13 cellular contexts compared by ENCODE assay signal in genomic region chr5:132100672-132101261, GRCh38. TPM values are rescaled to one million over a fixed set of nuclear protein-coding genes. Genes with fewer than 3 reads are reported as not detected.
DNase-seq lines count a peak whose midpoint lies in the region; ATAC-seq, FAIRE-seq and TF ChIP-seq lines count a peak whose summit lies in the region.
"Had no signal": no experiment of that assay in that cellular context is flagged by ENCODE, and none has a peak within 500 bp of the region (broad histone marks: within the 10 kb centered on the region; RNA-seq: fewer than 3 reads in every experiment).

No MANE protein-coding gene starts in this region.

- H3K27ac Mint-ChIP-seq in central memory CD8-positive, alpha-beta T cell (ENCODE audit: low read depth), result peak overlapping the region; percentile 47

- BruUV-seq in IMR-90 (replicated peaks; lab: Mats Ljungman, UMichigan), result no TSS peak

- no peaks in the 10 kb centered on the region for H3K79me1 ChIP-seq in IMR-90 (ENCODE audit: low read depth in 1 of 2, low read length in 2 of 2)

- H2BK120ac ChIP-seq in IMR-90 (ENCODE audit: low read depth, low read length), result peak overlapping the region; percentile 35; the same call in 1 of the 2 replicates

- dilution Hi-C loops in IMR-90 (cut with HindIII; ENCODE audit: low sequenced_read_pairs, unreplicated experiment), result no loop called here

- no peak overlapping the region for H3K27ac ChIP-seq in IMR-90 (ENCODE audit: insufficient read depth, low read length)
- H3K27ac ChIP-seq in right lobe of liver, result no peak overlapping the region
- H3K27ac ChIP-seq: right atrium auricular region, thyroid gland had no signal

- H3K56ac ChIP-seq in IMR-90 (ENCODE audit: extremely low read depth, insufficient read depth, low read length), result no peak overlapping the region

- H2AK5ac ChIP-seq in IMR-90 (ENCODE audit: low read depth, low read length), result 0 out of 2 replicates have a peak overlapping the region, but pooled peaks have one; percentile 11

- TF ChIP-seq CTCF in IMR-90 (conservative IDR thresholded peaks at IDR 0.05; ENCODE audit: low read depth, low read length), result no peak
- no peak for TF ChIP-seq CTCF in right lobe of liver (IDR thresholded peaks at IDR 0.05)

- peak overlapping the region; percentile 36; the same call in 1 of the 2 replicates for H2BK20ac ChIP-seq in IMR-90 (ENCODE audit: low read depth, low read length)

- H3K9me1 ChIP-seq in IMR-90 (ENCODE audit: insufficient read depth, low read length), result peaks cover 41% of the 10 kb centered on the region

- TF ChIP-seq RAD21 in IMR-90 (IDR thresholded peaks at IDR 0.05; ENCODE audit: low read length), result no peak

- H4K5ac ChIP-seq in IMR-90 (ENCODE audit: low read depth, low read length), result no peak overlapping the region

- no peak overlapping the region for H2AK9ac ChIP-seq in IMR-90 (replicated peaks; ENCODE audit: low read depth, low read length, poor library complexity)

- H3K4me2 ChIP-seq in IMR-90 (ENCODE audit: low read depth, low read length), result no peak overlapping the region

- no peaks in the 10 kb centered on the region for H3K27me3 ChIP-seq in IMR-90 (ENCODE audit: control insufficient read depth, insufficient read depth, low read length)
- no peaks in the 10 kb centered on the region for H3K27me3 ChIP-seq in right lobe of liver
- H3K27me3 ChIP-seq: right atrium auricular region, thyroid gland had no signal

- H4K20me1 ChIP-seq in IMR-90 (ENCODE audit: insufficient read depth, low read length), result no peaks in the 10 kb centered on the region

- ATAC-seq in GM21526 (IDR thresholded peaks at IDR 0.05; ENCODE audit: low FRiP score, unreplicated experiment) (peak; percentile 21), IMR-90 (ENCODE audit: low read depth) (no peak), GM18520 (IDR thresholded peaks at IDR 0.05; ENCODE audit: unreplicated experiment) (no peak), right lobe of liver (no peak)
- no peak for ATAC-seq in central memory CD8-positive, alpha-beta T cell (replicated peaks; ENCODE audit: extremely low read depth, poor library complexity, severe bottlenecking)

- H2BK5ac ChIP-seq in IMR-90 (ENCODE audit: low read depth, low read length, poor library complexity, severe bottlenecking), result no peak overlapping the region

- FAIRE-seq in GM12892 (lab: Jason Lieb, UNC), result peak; percentile 81
- FAIRE-seq: G401.6, RCC 7860 had no signal

- H3K9me3 ChIP-seq in IMR-90 (ENCODE audit: control insufficient read depth, insufficient read depth, low read length) (no peaks in the 10 kb centered on the region), right lobe of liver (no peaks in the 10 kb centered on the region)
- H3K9me3 ChIP-seq: right atrium auricular region, thyroid gland had no signal

- WGBS in IMR-90 (ENCODE audit: extremely low coverage in 2 of 2, insufficient read length in 1 of 2), 2 experiments, result 100% methylated on average over 2 of the region's 8 CpGs; no CpG with 5 or more reads in 1 of the 2 experiments
- WGBS in right lobe of liver (ENCODE audit: insufficient coverage, low coverage, low lambda C conversion rate, missing lambda C conversion rate), result 59% methylated on average over 8 of the region's 8 CpGs

- peaks cover 28% of the 10 kb centered on the region for H3K4me1 ChIP-seq in IMR-90 (ENCODE audit: control insufficient read depth, insufficient read depth, low read length)
- H3K4me1 ChIP-seq in right lobe of liver, result no peaks in the 10 kb centered on the region

- H3K23ac ChIP-seq in IMR-90 (ENCODE audit: low read depth, low read length), result no peak overlapping the region

- intact Hi-C loops in IMR-90 (cut with micrococcal nuclease), result no loop called here
- intact Hi-C loops in right lobe of liver (cut with DNase I), result no loop called here

- TF ChIP-seq POLR2A in GM12892 (IDR thresholded peaks at IDR 0.05; ENCODE audit: low read depth, low read length) (no peak), IMR-90 (IDR thresholded peaks at IDR 0.05; ENCODE audit: low read depth, low read length) (no peak), right lobe of liver (IDR thresholded peaks at IDR 0.05) (no peak)

- H3K27me3 Mint-ChIP-seq in central memory CD8-positive, alpha-beta T cell, result no peaks in the 10 kb centered on the region

- no peak overlapping the region; the same call in 1 of the 2 replicates for H4K91ac ChIP-seq in IMR-90 (ENCODE audit: insufficient read depth, low read depth, low read length)

- peaks cover 2% of the 10 kb centered on the region for H3K36me3 Mint-ChIP-seq in central memory CD8-positive, alpha-beta T cell (ENCODE audit: insufficient read depth)

- no peak for DNase-seq in GM12892 (ENCODE audit: insufficient read length)
- DNase-seq in IMR-90, result no peak
- no peak for DNase-seq in central memory CD8-positive, alpha-beta T cell (ENCODE audit: low spot score in 2 of 2)
- no peak for DNase-seq in NCI-H1105 treated with DMSO at 0.1 percent for 48 hours (lab: John Stamatoyannopoulos, UW)
- DNase-seq in DMS 273 (lab: John Stamatoyannopoulos, UW; ENCODE audit: unreplicated experiment), result no peak
- no peak for DNase-seq in right lobe of liver
- DNase-seq: amygdala, thyroid gland had no signal

- H3K4me3 ChIP-seq in IMR-90 (ENCODE audit: insufficient read depth, low read depth, low read length) (no peak overlapping the region), right lobe of liver (no peak overlapping the region)
- H3K4me3 ChIP-seq: right atrium auricular region, thyroid gland had no signal

- in situ Hi-C loops in IMR-90 (cut with MboI; ENCODE audit: low sequenced_read_pairs), result no loop called here

- H3K9me3 Mint-ChIP-seq in central memory CD8-positive, alpha-beta T cell, result no peaks in the 10 kb centered on the region

- CTCF ChIA-PET in IMR-90 (lab: Yijun Ruan, JAX), result no interaction called here

- peak overlapping the region; percentile 57 for H3K4me3 Mint-ChIP-seq in central memory CD8-positive, alpha-beta T cell

- no peak overlapping the region for H2AFZ ChIP-seq in IMR-90 (replicated peaks; ENCODE audit: low read length, poor library complexity)

- no peak overlapping the region for H4K8ac ChIP-seq in IMR-90 (ENCODE audit: low read depth in 2 of 2, low read length in 2 of 2)

- H3K4me1 Mint-ChIP-seq in central memory CD8-positive, alpha-beta T cell, result peaks cover 85% of the 10 kb centered on the region

- no peak overlapping the region for H3K9ac ChIP-seq in IMR-90 (ENCODE audit: low read depth, low read length)

- H2BK15ac ChIP-seq in IMR-90 (ENCODE audit: low read depth, low read length), result peak overlapping the region; percentile 30; the same call in 1 of the 3 replicates

- H3K18ac ChIP-seq in IMR-90 (ENCODE audit: low read depth, low read length), result no peak overlapping the region

- POLR2A ChIA-PET in IMR-90 (lab: Charles Lee; ENCODE audit: unreplicated experiment), result no interaction called here

- no peaks in the 10 kb centered on the region for H3K36me3 ChIP-seq in IMR-90 (ENCODE audit: control insufficient read depth, insufficient read depth, low read length)
- no peaks in the 10 kb centered on the region for H3K36me3 ChIP-seq in right lobe of liver
- H3K36me3 ChIP-seq: right atrium auricular region, thyroid gland had no signal

- peak overlapping the region; percentile 17 for H3K4ac ChIP-seq in IMR-90 (ENCODE audit: low read depth, low read length)

- H3K14ac ChIP-seq in IMR-90 (replicated peaks; ENCODE audit: low read depth, low read length), result no peak overlapping the region

TF ChIP-seq in IMR-90, 13 proteins besides CTCF, POLR2A, EP300 and RAD21:
- TF ChIP-seq RCOR1 (IDR thresholded peaks at IDR 0.05; ENCODE audit: insufficient replicate concordance, low read length) (no peak), NFE2L2 (IDR thresholded peaks at IDR 0.05; ENCODE audit: low read depth, low read length) (no peak)

RNA-seq across cellular contexts. Expression of gene CSF2, which starts 27.2 kb away (rescaled TPM):
- not detected for polyA plus RNA-seq in GM12892 (2012; ENCODE audit: missing spikeins)
- total RNA-seq in IMR-90 (2012; rRNA removed) (not detected in 2 replicates), right lobe of liver (not detected)
- 0.26 and 0.31 TPM in 2 replicates for polyA plus RNA-seq in IMR-90 (2012; rRNA removed)
- polyA plus RNA-seq in IMR-90 (2012; cell fraction: cytosol; rRNA removed), result 0.31 and 1.2 TPM in 2 replicates
- polyA plus RNA-seq in IMR-90 (2012; cell fraction: nucleus; rRNA removed; ENCODE audit: low replicate concordance), result 0.70 and 0.79 TPM in 2 replicates
- total RNA-seq: right atrium auricular region, thyroid gland had no signal

RNA-seq across cellular contexts. Expression of gene IL3, which starts 40.3 kb away (rescaled TPM):
- polyA plus RNA-seq in GM12892 (2012; ENCODE audit: missing spikeins), result not detected
- total RNA-seq in IMR-90 (2012; rRNA removed), result not detected in 2 replicates
- polyA plus RNA-seq in IMR-90 (2012; rRNA removed), result not detected in 2 replicates
- polyA plus RNA-seq in IMR-90 (2012; cell fraction: cytosol; rRNA removed), result not detected in 2 replicates
- polyA plus RNA-seq in IMR-90 (2012; cell fraction: nucleus; rRNA removed; ENCODE audit: low replicate concordance), result not detected in 2 replicates
- not detected for total RNA-seq in right lobe of liver
- total RNA-seq: right atrium auricular region, thyroid gland had no signal
